In the genomic region with DNA sequence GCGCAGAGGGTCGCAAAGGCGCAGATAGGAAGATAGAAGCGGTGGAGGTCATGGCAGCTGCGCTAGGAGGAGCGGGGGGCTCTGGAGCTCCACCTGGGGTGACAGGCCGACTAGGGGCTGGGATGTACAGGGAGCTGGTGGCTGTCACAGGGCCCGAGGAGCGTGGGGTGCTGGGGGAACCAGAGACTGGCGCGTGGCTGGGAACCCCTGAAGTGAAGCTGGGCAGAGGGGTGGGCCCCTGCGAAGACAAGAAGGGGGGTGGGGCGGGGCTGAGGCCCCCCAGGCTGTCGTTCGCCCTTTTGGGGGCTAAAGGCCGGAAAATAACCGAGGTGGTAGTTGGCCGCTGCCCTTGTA, we compare ENCODE assay signal across 10 cellular contexts. TPM values are rescaled to one million over a fixed set of nuclear protein-coding genes. Genes with fewer than 3 reads are reported as not detected.
A peak's percentile ranks its signal among the peaks of the same experiment; 100 is the strongest.
DNase-seq lines count a peak whose midpoint lies in the region; ATAC-seq and TF ChIP-seq lines count a peak whose summit lies in the region.
"Had no signal": no experiment of that assay in that cellular context is flagged by ENCODE, and none has a peak within 500 bp of the region (broad histone marks: within the 10 kb centered on the region; RNA-seq: fewer than 3 reads in every experiment).

No MANE protein-coding gene starts in this region.

- H3K4me2 ChIP-seq in hepatocyte = peak overlapping the region; percentile 95

- H3K4me1 Mint-ChIP-seq in activated T-helper 1 cell treated with anti-CD3 and anti-CD28 coated beads, Interleukin-12 subunit alpha, Interleukin-12 subunit beta, Interleukin-2, Interleukin-4 antibody, amounts not matched to agents 30 ng/mL and 10 ng/mL and 1 ng/mL, durations not matched to agents 14 hours and 24 hours and 36 hours (ENCODE audit: low read depth) = peaks cover 23% of the 10 kb centered on the region

- no peak overlapping the region for H3K27ac Mint-ChIP-seq in activated T-helper 1 cell treated with anti-CD3 and anti-CD28 coated beads, Interleukin-12 subunit alpha, Interleukin-12 subunit beta, Interleukin-2, Interleukin-4 antibody, amounts not matched to agents 30 ng/mL and 10 ng/mL and 1 ng/mL, durations not matched to agents 14 hours and 24 hours and 36 hours

- H3K27me3 Mint-ChIP-seq in activated T-helper 1 cell treated with anti-CD3 and anti-CD28 coated beads, Interleukin-12 subunit alpha, Interleukin-12 subunit beta, Interleukin-2, Interleukin-4 antibody, amounts not matched to agents 30 ng/mL and 10 ng/mL and 1 ng/mL, durations not matched to agents 14 hours and 24 hours and 36 hours (ENCODE audit: insufficient read depth) = peaks cover 12% of the 10 kb centered on the region

- TF ChIP-seq POLR2A in gastrocnemius medialis (IDR thresholded peaks at IDR 0.05) = no peak

- H3K27ac ChIP-seq in hepatocyte (peak overlapping the region; percentile 55), gastrocnemius medialis (peak overlapping the region; percentile 96 to 99 (median 98))
- H3K27ac ChIP-seq: neutrophil had no signal

- H3K4me3 ChIP-seq in GM08714 (ENCODE audit: low read length) (peak overlapping the region; percentile 44; the same call in 1 of the 2 replicates), hepatocyte (peak overlapping the region; percentile 91), gastrocnemius medialis (peak overlapping the region; percentile 54 to 61 (median 56))

- H3K27me3 ChIP-seq in hepatocyte (no peaks in the 10 kb centered on the region), gastrocnemius medialis (no peaks in the 10 kb centered on the region)

- H3K36me3 ChIP-seq in hepatocyte (replicated peaks; ENCODE audit: insufficient read depth, low read depth) = no peaks in the 10 kb centered on the region
- peaks cover 0 to 8% of the 10 kb centered on the region in 2 donors for H3K36me3 ChIP-seq in gastrocnemius medialis
- H3K36me3 ChIP-seq: neutrophil had no signal

- ATAC-seq in gastrocnemius medialis = no peak
- no peak for ATAC-seq in HG02970 (IDR thresholded peaks at IDR 0.05; ENCODE audit: low FRiP score, unreplicated experiment)
- ATAC-seq in HG02798 (IDR thresholded peaks at IDR 0.05; ENCODE audit: poor library complexity, unreplicated experiment) = no peak

- no peaks in the 10 kb centered on the region for H3K79me2 ChIP-seq in hepatocyte

- no peak for TF ChIP-seq CTCF in hepatocyte (IDR thresholded peaks at IDR 0.05; ENCODE audit: poor library complexity)
- TF ChIP-seq CTCF in gastrocnemius medialis (IDR thresholded peaks at IDR 0.05 in 4 of 5, conservative IDR thresholded peaks at IDR 0.05 in 1 of 5) = no peak

- peak overlapping the region; percentile 99 for H2AFZ ChIP-seq in hepatocyte

- intact Hi-C loops in activated T-helper 1 cell treated with anti-CD3 and anti-CD28 coated beads, Interleukin-12 subunit alpha, Interleukin-12 subunit beta, Interleukin-2, Interleukin-4 antibody, amounts not matched to agents 30 ng/mL and 10 ng/mL and 1 ng/mL, durations not matched to agents 14 hours and 24 hours and 36 hours (cut with micrococcal nuclease) = no loop called here
- intact Hi-C loops in gastrocnemius medialis (cut with DNase I; ENCODE audit: low total_unique reads) = loop anchor here (10.0 kb wide), 1 partner anchor 383 kb away; no protein-coding TSS in a partner anchor

- DNase-seq in activated T-helper 1 cell treated with anti-CD3 and anti-CD28 coated beads, Interleukin-12 subunit alpha, Interleukin-12 subunit beta, Interleukin-2, Interleukin-4 antibody, amounts not matched to agents 30 ng/mL and 10 ng/mL and 1 ng/mL, durations not matched to agents 14 hours and 24 hours and 36 hours (ENCODE audit: low spot score) = no peak
- DNase-seq in hepatocyte (ENCODE audit: low spot score) (no peak), gastrocnemius medialis (no peak), Kasumi-1 (lab: John Stamatoyannopoulos, UW) (no peak), NCI-H2171 (lab: John Stamatoyannopoulos, UW) (no peak)

- H3K4me3 Mint-ChIP-seq in activated T-helper 1 cell treated with anti-CD3 and anti-CD28 coated beads, Interleukin-12 subunit alpha, Interleukin-12 subunit beta, Interleukin-2, Interleukin-4 antibody, amounts not matched to agents 30 ng/mL and 10 ng/mL and 1 ng/mL, durations not matched to agents 14 hours and 24 hours and 36 hours = peak overlapping the region; percentile 41

- no peaks in the 10 kb centered on the region for H3K9me3 Mint-ChIP-seq in activated T-helper 1 cell treated with anti-CD3 and anti-CD28 coated beads, Interleukin-12 subunit alpha, Interleukin-12 subunit beta, Interleukin-2, Interleukin-4 antibody, amounts not matched to agents 30 ng/mL and 10 ng/mL and 1 ng/mL, durations not matched to agents 14 hours and 24 hours and 36 hours

- H3K9me3 ChIP-seq in hepatocyte (ENCODE audit: low read depth) = no peaks in the 10 kb centered on the region
- no peaks in the 10 kb centered on the region for H3K9me3 ChIP-seq in gastrocnemius medialis
- H3K9me3 ChIP-seq: neutrophil had no signal

- 42% methylated on average over 12 of the region's 18 CpGs for WGBS in hepatocyte (ENCODE audit: low lambda C conversion rate, missing lambda C conversion rate)

- no peaks in the 10 kb centered on the region for H3K9me2 ChIP-seq in hepatocyte (replicated peaks; ENCODE audit: insufficient read depth)

- in situ Hi-C loops in gastrocnemius medialis (cut with MboI; ENCODE audit: low sequenced_read_pairs in 4 of 4) = loop anchor here in 2 of 4 donors (10.0 to 25.0 kb wide), 2 partner anchors 73 to 386 kb away; partner anchors contain the start of gene MRPS16 (in 1 of the 2)

- H3K36me3 Mint-ChIP-seq in activated T-helper 1 cell treated with anti-CD3 and anti-CD28 coated beads, Interleukin-12 subunit alpha, Interleukin-12 subunit beta, Interleukin-2, Interleukin-4 antibody, amounts not matched to agents 30 ng/mL and 10 ng/mL and 1 ng/mL, durations not matched to agents 14 hours and 24 hours and 36 hours (ENCODE audit: low read depth) = no peaks in the 10 kb centered on the region

- peaks cover 10% of the 10 kb centered on the region for H3K4me1 ChIP-seq in hepatocyte (ENCODE audit: insufficient read depth)
- H3K4me1 ChIP-seq in gastrocnemius medialis = peaks cover 76 to 79% of the 10 kb centered on the region in 2 donors

- no peaks in the 10 kb centered on the region for H4K20me1 ChIP-seq in hepatocyte (ENCODE audit: insufficient read depth, poor library complexity, severe bottlenecking)

RNA-seq across cellular contexts. Expression of gene MYOZ1, which starts 6.6 kb away (rescaled TPM):
- total RNA-seq in activated T-helper 1 cell treated with anti-CD3 and anti-CD28 coated beads, Interleukin-12 subunit alpha, Interleukin-12 subunit beta, Interleukin-2, Interleukin-4 antibody, amounts not matched to agents 30 ng/mL and 10 ng/mL and 1 ng/mL, durations not matched to agents 14 hours and 24 hours and 36 hours = not detected in 2 replicates
- total RNA-seq in hepatocyte = 0.20 and 0.50 TPM in 2 replicates
- polyA plus RNA-seq in hepatocyte = 0.44 and 1.3 TPM in 2 replicates
- 1,000 to 10,000 TPM in 2 of 4 donors, 100 to 1,000 TPM in 2; 560 to 1,364 (median 992) TPM for total RNA-seq in gastrocnemius medialis

RNA-seq across cellular contexts. Expression of gene SYNPO2L, which starts 8.0 kb away (rescaled TPM):
- total RNA-seq in activated T-helper 1 cell treated with anti-CD3 and anti-CD28 coated beads, Interleukin-12 subunit alpha, Interleukin-12 subunit beta, Interleukin-2, Interleukin-4 antibody, amounts not matched to agents 30 ng/mL and 10 ng/mL and 1 ng/mL, durations not matched to agents 14 hours and 24 hours and 36 hours = 0.03 TPM in 1 of 2 replicates, not detected in the other
- total RNA-seq in hepatocyte (not detected in 2 replicates), gastrocnemius medialis (100 to 1,000 TPM in 1 of 4 donors, 10 to 100 TPM in 3; 26.8 to 117 (median 46.8) TPM)
- polyA plus RNA-seq in hepatocyte = 0.40 TPM in 1 of 2 replicates, not detected in the other
- total RNA-seq: M059J had no signal

RNA-seq across cellular contexts. Expression of gene AGAP5, which starts 50.1 kb away (rescaled TPM):
- total RNA-seq in activated T-helper 1 cell treated with anti-CD3 and anti-CD28 coated beads, Interleukin-12 subunit alpha, Interleukin-12 subunit beta, Interleukin-2, Interleukin-4 antibody, amounts not matched to agents 30 ng/mL and 10 ng/mL and 1 ng/mL, durations not matched to agents 14 hours and 24 hours and 36 hours = 10.2 and 11.0 TPM in 2 replicates
- total RNA-seq in hepatocyte (3.6 and 5.5 TPM in 2 replicates), gastrocnemius medialis (1 to 10 TPM; 1.6 to 4.1 (median 3.1) TPM)
- 1.9 and 2.4 TPM in 2 replicates for polyA plus RNA-seq in hepatocyte

RNA-seq across cellular contexts. Expression of gene USP54, which starts 56.7 kb away (rescaled TPM):
- 8.6 and 9.7 TPM in 2 replicates for total RNA-seq in activated T-helper 1 cell treated with anti-CD3 and anti-CD28 coated beads, Interleukin-12 subunit alpha, Interleukin-12 subunit beta, Interleukin-2, Interleukin-4 antibody, amounts not matched to agents 30 ng/mL and 10 ng/mL and 1 ng/mL, durations not matched to agents 14 hours and 24 hours and 36 hours
- total RNA-seq in hepatocyte (61.6 and 83.4 TPM in 2 replicates), gastrocnemius medialis (100 to 1,000 TPM in 3 of 4 donors, 10 to 100 TPM in 1; 89.8 to 276 (median 154) TPM)
- 13.2 and 19.4 TPM in 2 replicates for polyA plus RNA-seq in hepatocyte

Comparison
In these comparisons a context has a peak if more than half of its experiments do, and no peak if none do; other contexts are left out.
1. RNA of gene MYOZ1, which starts 6.6 kb away (total RNA-seq): 560 to 1,364 TPM in gastrocnemius medialis; 0.20 to 0.50 TPM in hepatocyte and not detected in activated T-helper 1 cell treated with anti-CD3 and anti-CD28 coated beads, Interleukin-12 subunit alpha, Interleukin-12 subunit beta, Interleukin-2, Interleukin-4 antibody, amounts not matched to agents 30 ng/mL and 10 ng/mL and 1 ng/mL, durations not matched to agents 14 hours and 24 hours and 36 hours; every median in the first group is over 100 times any median in the second.
2. RNA of gene SYNPO2L, which starts 8.0 kb away (total RNA-seq): 26.8 to 117 TPM in gastrocnemius medialis; 0.03 TPM in activated T-helper 1 cell treated with anti-CD3 and anti-CD28 coated beads, Interleukin-12 subunit alpha, Interleukin-12 subunit beta, Interleukin-2, Interleukin-4 antibody, amounts not matched to agents 30 ng/mL and 10 ng/mL and 1 ng/mL, durations not matched to agents 14 hours and 24 hours and 36 hours and not detected in hepatocyte; every median in the first group is over 10 times any median in the second.
3. Peak in every context shown above with its lines, with median percentiles within 50 percentile points of each other: H3K4me3 ChIP-seq.